ENCODE assay signal across 19 cellular contexts in the genomic region with DNA sequence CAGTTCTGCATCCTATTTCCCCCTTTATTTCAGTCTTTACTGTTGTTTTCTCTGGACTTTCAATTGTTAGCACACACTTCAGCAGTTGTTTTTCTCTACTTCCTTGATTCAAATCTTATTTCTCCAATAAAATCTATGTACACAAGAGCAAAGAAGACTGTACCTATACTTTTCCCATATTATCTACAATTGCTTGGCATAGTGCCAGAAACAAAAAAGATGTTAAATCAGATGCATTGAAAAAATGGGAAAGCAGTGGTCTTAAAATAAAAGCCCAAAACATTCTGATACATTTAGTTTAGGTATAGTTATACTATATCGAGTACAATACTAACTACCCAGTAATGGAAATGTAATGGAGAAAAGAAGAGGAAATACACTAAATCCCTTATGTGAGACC.
DNase-seq lines count a peak whose midpoint lies in the region; ATAC-seq, FAIRE-seq and TF ChIP-seq lines count a peak whose summit lies in the region.
"Had no signal": no experiment of that assay in that cellular context is flagged by ENCODE, and none has a peak within 500 bp of the region (broad histone marks: within the 10 kb centered on the region; RNA-seq: fewer than 3 reads in every experiment).

No MANE protein-coding gene starts in this region.

- H3K9ac ChIP-seq in SK-N-SH (no peak overlapping the region), GM12878 (ENCODE audit: control insufficient read depth, insufficient read depth, low read length) (no peak overlapping the region)

- SMC1A ChIA-PET in GM12878 (lab: Charles Lee; ENCODE audit: uncharacterized antibody, unreplicated experiment), result no interaction called here

- no peak overlapping the region for H3K4me2 ChIP-seq in SK-N-SH
- no peak overlapping the region for H3K4me2 ChIP-seq in GM12878 (ENCODE audit: control insufficient read depth, insufficient read depth)
- H3K4me2 ChIP-seq: GM23338 had no signal

- H3K27ac ChIP-seq in SK-N-SH (ENCODE audit: low read depth in 2 of 2, low read length in 1 of 2), result no peak overlapping the region
- H3K27ac ChIP-seq in HEK293 (ENCODE audit: extremely low read depth, low read depth, low read length), result no peak overlapping the region
- H3K27ac ChIP-seq in GM12878 (ENCODE audit: control insufficient read depth, insufficient read depth), result no peak overlapping the region

- no peak overlapping the region for H3K4me3 ChIP-seq in SK-N-SH (ENCODE audit: low read depth in 2 of 2, low read length in 1 of 2)
- H3K4me3 ChIP-seq in HEK293 (ENCODE audit: low read depth, low read length), result no peak overlapping the region
- no peak overlapping the region for H3K4me3 ChIP-seq in GM12878
- H3K4me3 ChIP-seq: GM23338 had no signal

- no peaks in the 10 kb centered on the region for H3K9me3 ChIP-seq in SK-N-SH
- no peaks in the 10 kb centered on the region for H3K9me3 ChIP-seq in HEK293 (ENCODE audit: control insufficient read depth, insufficient read depth, low read depth, low read length)
- peaks cover 2% of the 10 kb centered on the region for H3K9me3 ChIP-seq in GM12878 (replicated peaks; ENCODE audit: control insufficient read depth, insufficient read depth, low read length)
- H3K9me3 ChIP-seq: Caco-2 had no signal

- H3K4me1 ChIP-seq in SK-N-SH (ENCODE audit: control insufficient read depth in 1 of 2, insufficient read depth in 2 of 2, low read depth in 1 of 2, low read length in 1 of 2) (peaks cover 0 to 2% of the 10 kb centered on the region in 2 experiments; a peak in 1 of 4 replicates), HEK293 (ENCODE audit: control insufficient read depth, insufficient read depth, low read length) (no peaks in the 10 kb centered on the region), GM12878 (ENCODE audit: control insufficient read depth, insufficient read depth, low read length) (no peaks in the 10 kb centered on the region)
- H3K4me1 ChIP-seq: Caco-2 had no signal

- no peak for FAIRE-seq in GM12878 (lab: Jason Lieb, UNC)
- FAIRE-seq: G401.6, GM19239 had no signal

- no TSS peak for BruUV-seq in GM12878 (replicated peaks; lab: Mats Ljungman, UMichigan)

- CTCF ChIA-PET in SK-N-SH (lab: Yijun Ruan, JAX), result no interaction called here
- CTCF ChIA-PET in HEK293 (lab: Yijun Ruan, JAX), result no interaction called here
- CTCF ChIA-PET in GM12878 (lab: Yijun Ruan, JAX), result interaction anchor here (1.6 to 4.8 kb wide), 2 partner anchors 9 to 14 kb away, joined by 3 to 16 read pairs; no protein-coding TSS in a partner anchor

- no peaks in the 10 kb centered on the region for H3F3A ChIP-seq in SK-N-SH (replicated peaks; ENCODE audit: insufficient read depth)

- POLR2A ChIA-PET in SK-N-SH (lab: Yijun Ruan, JAX) (no interaction called here), HEK293 (lab: Yijun Ruan, JAX) (no interaction called here), GM12878 (lab: Charles Lee) (no interaction called here)

- RAD21 ChIA-PET in GM12878 (lab: Charles Lee; ENCODE audit: unreplicated experiment), result no interaction called here

- H3K9me2 ChIP-seq in SK-N-SH, result no peaks in the 10 kb centered on the region

- TF ChIP-seq CTCF in SK-N-SH (IDR thresholded peaks at IDR 0.05), result no peak
- no peak for TF ChIP-seq CTCF in HEK293 (tag by site-specific recombination; IDR thresholded peaks at IDR 0.05)
- no peak for TF ChIP-seq CTCF in GM12878 (IDR thresholded peaks at IDR 0.05 in 2 of 3, conservative IDR thresholded peaks at IDR 0.05 in 1 of 3; ENCODE audit: control insufficient read depth in 2 of 3, extremely low read depth in 1 of 3, insufficient read depth in 1 of 3, low read depth in 3 of 3, low read length in 3 of 3)

- 91% methylated on average over 1 of the region's 1 CpG for WGBS in SK-N-SH (ENCODE audit: low lambda C conversion rate)
- 100% methylated on average over 1 of the region's 1 CpG for WGBS in GM12878 (ENCODE audit: insufficient coverage, insufficient replicate concordance, low lambda C conversion rate, missing lambda C conversion rate)

- H3K27me3 ChIP-seq in SK-N-SH (ENCODE audit: insufficient read depth), result no peaks in the 10 kb centered on the region
- no peaks in the 10 kb centered on the region for H3K27me3 ChIP-seq in GM12878 (replicated peaks in 1 of 2; ENCODE audit: control insufficient read depth in 2 of 2, insufficient read depth in 2 of 2, low read length in 1 of 2)

- no peak for TF ChIP-seq EP300 in SK-N-SH (IDR thresholded peaks at IDR 0.05; ENCODE audit: borderline replicate concordance in 1 of 2, low read depth in 1 of 2, low read length in 1 of 2)
- no peak for TF ChIP-seq EP300 in GM12878 (IDR thresholded peaks at IDR 0.05; ENCODE audit: borderline replicate concordance in 1 of 2, control insufficient read depth in 1 of 2, low read depth in 2 of 2, low read length in 2 of 2)

- H3K36me3 ChIP-seq in SK-N-SH (replicated peaks in 1 of 2; ENCODE audit: control insufficient read depth in 1 of 2, insufficient read depth in 2 of 2, low read length in 1 of 2), result no peaks in the 10 kb centered on the region
- no peaks in the 10 kb centered on the region for H3K36me3 ChIP-seq in HEK293 (ENCODE audit: control insufficient read depth in 2 of 2, insufficient read depth in 1 of 2, low read length in 2 of 2)
- H3K36me3 ChIP-seq in GM12878 (ENCODE audit: control insufficient read depth in 2 of 2, insufficient read depth in 2 of 2, low read length in 1 of 2), result no peaks in the 10 kb centered on the region

- DNase-seq in SK-N-SH, result no peak
- DNase-seq in GM12878 (ENCODE audit: low read depth, low spot score), result no peak
- DNase-seq in sciatic nerve (ENCODE audit: low spot score), result no peak
- no peak for DNase-seq in COLO829 (ENCODE audit: low spot score)
- DNase-seq: 8988T; C1 segment of cervical spinal cord; Caco-2; CD4-positive, alpha-beta memory T cell; DMS153; DND-41; H9; HFFc6 had no signal

- no peaks in the 10 kb centered on the region for H3K79me2 ChIP-seq in SK-N-SH (ENCODE audit: insufficient read depth)
- H3K79me2 ChIP-seq in GM12878 (ENCODE audit: control insufficient read depth, insufficient read depth, low read length), result no peaks in the 10 kb centered on the region

- no peak for TF ChIP-seq RAD21 in SK-N-SH (IDR thresholded peaks at IDR 0.05; ENCODE audit: low read length)
- TF ChIP-seq RAD21 in GM12878 (IDR thresholded peaks at IDR 0.05; ENCODE audit: insufficient read depth, low read depth, low read length), result no peak

- H4K20me1 ChIP-seq in SK-N-SH (ENCODE audit: insufficient read depth) (no peaks in the 10 kb centered on the region), GM12878 (ENCODE audit: control insufficient read depth, insufficient read depth) (no peaks in the 10 kb centered on the region)

- intact Hi-C loops in GM12878 (cut with micrococcal nuclease; ENCODE audit: unreplicated experiment) (no loop called here), sciatic nerve (cut with DNase I) (no loop called here)

- H2AFZ ChIP-seq in SK-N-SH (ENCODE audit: low read depth) (no peak overlapping the region), GM12878 (ENCODE audit: control insufficient read depth, low read depth, low read length) (no peak overlapping the region)
- H2AFZ ChIP-seq: GM23338 had no signal

- in situ Hi-C loops in GM12878 (cut with MboI), result no loop called here

- no peak for TF ChIP-seq POLR2A in GM12878 (IDR thresholded peaks at IDR 0.05; ENCODE audit: low read depth, low read length)

- ATAC-seq in SK-N-SH treated with all-trans-retinoic acid at 6 μM for 48 hours (no peak), GM12878 (no peak), HG03571 (IDR thresholded peaks at IDR 0.05; ENCODE audit: unreplicated experiment) (no peak), sciatic nerve (no peak)
- ATAC-seq: GM23338, HCT116 had no signal

TF ChIP-seq in SK-N-SH, 30 proteins besides CTCF, POLR2A, EP300 and RAD21:
- no peak for TF ChIP-seq GATA2 (CRISPR knock-in tag; IDR thresholded peaks at IDR 0.05)
- TF ChIP-seq SMC3 (IDR thresholded peaks at IDR 0.05; ENCODE audit: low read depth, low read length), result no peak
- TF ChIP-seq GABPA (IDR thresholded peaks at IDR 0.05; ENCODE audit: low read depth), result no peak
- TF ChIP-seq NFIC (IDR thresholded peaks at IDR 0.05; ENCODE audit: borderline replicate concordance), result 0 out of 2 replicates have a peak, but pooled peaks have one; percentile 14

TF ChIP-seq in SK-N-SH treated with all-trans-retinoic acid at 6 μM for 48 hours, 23 proteins besides CTCF, POLR2A, EP300 and RAD21 (continues in another document):
- TF ChIP-seq TOX (CRISPR knock-in tag; IDR thresholded peaks at IDR 0.05; ENCODE audit: borderline replicate concordance) (no peak), CSDC2 (CRISPR knock-in tag; IDR thresholded peaks at IDR 0.05) (no peak), ISL1 (CRISPR knock-in tag; IDR thresholded peaks at IDR 0.05) (no peak), ZNF8 (CRISPR knock-in tag; IDR thresholded peaks at IDR 0.05) (no peak), ZNF565 (CRISPR knock-in tag; conservative IDR thresholded peaks at IDR 0.05; ENCODE audit: low read depth) (no peak), ZNF70 (CRISPR knock-in tag; IDR thresholded peaks at IDR 0.05) (no peak), GLIS3 (CRISPR knock-in tag; IDR thresholded peaks at IDR 0.05) (no peak), ARNTL (CRISPR knock-in tag; IDR thresholded peaks at IDR 0.05; ENCODE audit: borderline replicate concordance, low read depth) (no peak), PPARA (CRISPR knock-in tag; IDR thresholded peaks at IDR 0.05; ENCODE audit: borderline replicate concordance) (no peak)

TF ChIP-seq in HEK293, 187 proteins besides CTCF, POLR2A, EP300 and RAD21 (continues in another document):
- TF ChIP-seq YY2 (tag by site-specific recombination; IDR thresholded peaks at IDR 0.05) (no peak), ZNF214 (tag by site-specific recombination; IDR thresholded peaks at IDR 0.05; ENCODE audit: borderline replicate concordance) (no peak)

TF ChIP-seq in GM12878, 131 proteins besides CTCF, POLR2A, EP300 and RAD21 (continues in another document):
- TF ChIP-seq SMAD1 (IDR thresholded peaks at IDR 0.05; ENCODE audit: low read depth, partially characterized antibody), result peak; percentile 29
